In the genomic region with DNA sequence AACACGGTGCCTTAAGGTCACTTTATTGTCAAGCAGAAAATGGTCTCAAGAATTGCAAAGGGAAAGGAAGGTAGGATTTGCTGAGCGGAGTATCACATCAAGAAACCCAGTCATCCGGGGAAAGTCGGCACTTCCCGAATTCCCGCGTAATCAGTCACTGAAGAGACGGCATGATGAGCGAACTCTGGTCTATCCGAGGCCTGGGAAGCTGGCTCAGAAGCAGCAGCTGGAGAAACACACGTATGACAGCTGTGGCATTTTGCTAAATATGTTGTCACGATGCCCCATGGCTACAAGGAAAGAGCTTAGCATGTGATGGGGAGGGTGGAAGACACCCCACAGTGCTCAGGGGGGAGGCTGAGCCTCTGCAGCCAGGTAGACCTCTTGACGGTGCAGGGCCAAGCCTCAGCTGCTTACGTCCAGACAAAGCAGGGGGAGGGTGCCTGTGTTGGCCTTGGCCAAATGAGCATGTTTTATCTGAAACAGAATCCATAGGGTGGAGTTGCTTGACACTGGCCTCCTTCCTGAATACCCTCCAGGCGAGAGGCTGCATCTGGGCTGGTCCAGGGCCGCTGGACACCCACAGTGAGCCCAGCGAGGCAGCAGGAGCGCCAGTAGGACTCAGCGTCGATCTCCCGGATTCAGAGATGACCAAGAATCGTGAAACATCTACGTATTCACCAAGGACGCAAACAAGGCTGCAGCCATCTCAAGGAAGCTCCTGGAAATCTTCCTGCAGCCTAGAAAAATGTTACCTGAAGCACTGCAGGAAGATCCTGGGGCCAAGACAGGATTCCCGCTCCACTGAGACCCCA, we compare ENCODE assay signal across 16 cellular contexts.
"Had no signal": no experiment of that assay in that cellular context is flagged by ENCODE, and none has a peak within 500 bp of the region (broad histone marks: within the 10 kb centered on the region; RNA-seq: fewer than 3 reads in every experiment).

No MANE protein-coding gene starts in this region.

- H3K36me3 Mint-ChIP-seq: type B pancreatic cell had no signal

- DNase-seq: activated CD4-positive, alpha-beta T cell treated with anti-CD3 and anti-CD28 coated beads, Interleukin-2, amount 10 ng/mL, durations not matched to agents 7 days and 5 days; activated naive CD4-positive, alpha-beta T cell treated with Interleukin-2 at 50 U/mL for 16 hours; dorsolateral prefrontal cortex; naive B cell; nucleus accumbens; small intestine; stimulated activated CD4-positive, alpha-beta T cell treated with anti-CD3 and anti-CD28 coated beads, Interleukin-4, amount 100 ng/mL, for 4 hours; stimulated activated naive CD8-positive, alpha-beta T cell treated with anti-CD3 and anti-CD28 coated beads, Interleukin-15, amount 100 ng/mL, for 72 hours had no signal

- H2AFZ ChIP-seq: hepatocyte had no signal

- H3K9me3 Mint-ChIP-seq: activated CD4-positive, alpha-beta T cell treated with anti-CD3 and anti-CD28 coated beads, Interleukin-2, amount 10 ng/mL, durations not matched to agents 7 days and 5 days; activated T-helper 1 cell treated with anti-CD3 and anti-CD28 coated beads, Interleukin-12 subunit alpha, Interleukin-12 subunit beta, Interleukin-2, Interleukin-4 antibody, amounts not matched to agents 30 ng/mL and 10 ng/mL and 1 ng/mL, durations not matched to agents 14 hours and 24 hours and 36 hours; stimulated activated naive CD8-positive, alpha-beta T cell treated with anti-CD3 and anti-CD28 coated beads, Interleukin-15, amount 100 ng/mL, for 72 hours; T-helper 2 cell treated with Interferon-gamma antibody and Interleukin-4, amounts not matched to agents 5 μg/mL and 100 μg/mL, for 36 hours; type B pancreatic cell had no signal

- H3K4me3 Mint-ChIP-seq: activated CD4-positive, alpha-beta T cell treated with anti-CD3 and anti-CD28 coated beads, Interleukin-2, amount 10 ng/mL, durations not matched to agents 7 days and 5 days; activated T-helper 1 cell treated with anti-CD3 and anti-CD28 coated beads, Interleukin-12 subunit alpha, Interleukin-12 subunit beta, Interleukin-2, Interleukin-4 antibody, amounts not matched to agents 30 ng/mL and 10 ng/mL and 1 ng/mL, durations not matched to agents 14 hours and 24 hours and 36 hours; naive B cell; stimulated activated naive CD8-positive, alpha-beta T cell treated with anti-CD3 and anti-CD28 coated beads, Interleukin-15, amount 100 ng/mL, for 72 hours; T-helper 2 cell treated with Interferon-gamma antibody and Interleukin-4, amounts not matched to agents 5 μg/mL and 100 μg/mL, for 36 hours; type B pancreatic cell had no signal

- H3K36me3 ChIP-seq: right atrium auricular region, SJSA1 had no signal

- H3K79me2 ChIP-seq: hepatocyte had no signal

- H3K4me3 ChIP-seq: dorsolateral prefrontal cortex, hepatocyte, lung, right atrium auricular region, SJSA1 had no signal

- H3K9me3 ChIP-seq: right atrium auricular region, SJSA1 had no signal

- ATAC-seq: stimulated activated naive CD8-positive, alpha-beta T cell treated with anti-CD3 and anti-CD28 coated beads, Interleukin-15, amount 100 ng/mL, for 72 hours had no signal

- H3K27ac Mint-ChIP-seq: activated CD4-positive, alpha-beta T cell treated with anti-CD3 and anti-CD28 coated beads, Interleukin-2, amount 10 ng/mL, durations not matched to agents 7 days and 5 days; activated T-helper 1 cell treated with anti-CD3 and anti-CD28 coated beads, Interleukin-12 subunit alpha, Interleukin-12 subunit beta, Interleukin-2, Interleukin-4 antibody, amounts not matched to agents 30 ng/mL and 10 ng/mL and 1 ng/mL, durations not matched to agents 14 hours and 24 hours and 36 hours; progenitor cell of endocrine pancreas; stimulated activated naive CD8-positive, alpha-beta T cell treated with anti-CD3 and anti-CD28 coated beads, Interleukin-15, amount 100 ng/mL, for 72 hours; T-helper 2 cell treated with Interferon-gamma antibody and Interleukin-4, amounts not matched to agents 5 μg/mL and 100 μg/mL, for 36 hours; type B pancreatic cell had no signal

- H3K4me2 ChIP-seq: hepatocyte had no signal

- H3K27ac ChIP-seq: dorsolateral prefrontal cortex, hepatocyte, right atrium auricular region, SJSA1 had no signal

- H3K27me3 ChIP-seq: hepatocyte, right atrium auricular region, SJSA1 had no signal
